In genomic region chr17:78709119-78709681, GRCh38 we compare ENCODE assay signal across 8 cellular contexts.
DNase-seq lines count a peak whose midpoint lies in the region; ATAC-seq lines count a peak whose summit lies in the region.

No MANE protein-coding gene starts in this region.

- peaks cover 4 to 22% of the 10 kb centered on the region in 2 donors for H3K36me3 Mint-ChIP-seq in activated naive CD4-positive, alpha-beta T cell treated with anti-CD3 and anti-CD28 coated beads, Interleukin-2, amount 50 U/mL, for 72 hours

- peak overlapping the region; percentile 76 to 95 for H3K27ac Mint-ChIP-seq in activated naive CD4-positive, alpha-beta T cell treated with anti-CD3 and anti-CD28 coated beads, Interleukin-2, amount 50 U/mL, for 72 hours

- ATAC-seq in HG03039 (IDR thresholded peaks at IDR 0.05; ENCODE audit: unreplicated experiment) (peak; percentile 43), GM21737 (IDR thresholded peaks at IDR 0.05; ENCODE audit: unreplicated experiment) (no peak), GM21367 (IDR thresholded peaks at IDR 0.05; ENCODE audit: unreplicated experiment) (no peak)
- ATAC-seq in activated naive CD4-positive, alpha-beta T cell treated with anti-CD3 and anti-CD28 coated beads, Interleukin-2, amount 50 U/mL, for 72 hours: peak; percentile 64 to 67

- peak; percentile 36 for DNase-seq in stimulated activated CD4-positive, alpha-beta T cell treated with anti-CD3 and anti-CD28 coated beads, Interleukin-15, amount 100 ng/mL, for 24 hours
- DNase-seq in stimulated activated CD4-positive, alpha-beta T cell treated with anti-CD3 and anti-CD28 coated beads, Interleukin-4, amount 100 ng/mL, for 24 hours: no peak
- no peak for DNase-seq in activated naive CD4-positive, alpha-beta T cell treated with anti-CD3 and anti-CD28 coated beads, Interleukin-2, amount 50 U/mL, for 72 hours (ENCODE audit: low spot score in 2 of 2)
- no peak for DNase-seq in stimulated activated naive CD4-positive, alpha-beta T cell treated with Interleukin-2 at 50 U/mL for 16 hours (lab: John Stamatoyannopoulos, UW)
- DNase-seq in NCI-H1694 (lab: John Stamatoyannopoulos, UW): no peak

- H3K9me3 Mint-ChIP-seq in activated naive CD4-positive, alpha-beta T cell treated with anti-CD3 and anti-CD28 coated beads, Interleukin-2, amount 50 U/mL, for 72 hours: no peaks in the 10 kb centered on the region

Comparison
In these comparisons a context has a peak if more than half of its experiments do, and no peak if none do; other contexts are left out.
1. ATAC-seq: peak in HG03039 (single experiment) and activated naive CD4-positive, alpha-beta T cell treated with anti-CD3 and anti-CD28 coated beads, Interleukin-2, amount 50 U/mL, for 72 hours (2 of 2); none in GM21737 (single experiment) and GM21367 (single experiment).